In the genomic region with DNA sequence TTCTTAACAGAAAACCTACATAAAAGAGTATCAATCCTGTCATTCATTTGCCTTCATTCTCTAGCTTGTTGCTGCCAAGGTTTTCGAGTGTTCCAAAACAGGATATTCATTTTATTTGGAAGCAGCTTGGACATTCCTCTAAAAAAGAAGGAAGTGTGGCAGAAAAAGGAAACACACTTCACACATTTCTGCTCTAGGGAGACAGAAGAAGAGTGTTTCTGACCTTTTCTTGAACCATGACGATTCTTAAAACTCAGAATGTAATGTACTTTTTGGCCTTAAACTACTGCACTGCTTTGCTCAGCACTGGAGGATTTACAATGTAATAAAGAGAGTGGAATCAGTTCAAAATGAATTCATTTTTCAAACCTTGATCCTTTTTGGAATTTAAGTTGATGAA, we compare ENCODE assay signal across 15 cellular contexts.
DNase-seq lines count a peak whose midpoint lies in the region; ATAC-seq and TF ChIP-seq lines count a peak whose summit lies in the region.
"Had no signal": no experiment of that assay in that cellular context is flagged by ENCODE, and none has a peak within 500 bp of the region (broad histone marks: within the 10 kb centered on the region; RNA-seq: fewer than 3 reads in every experiment).

No MANE protein-coding gene starts in this region.

- peaks cover 0 to 6% (median 0%) of the 10 kb centered on the region in 7 donors for H3K9me3 Mint-ChIP-seq in CD14-positive monocyte
- H3K9me3 Mint-ChIP-seq: stimulated activated memory B cell treated with anti-CD40 and anti-IgM and Interleukin-4, amounts not matched to agents 10 μg/mL and 1 μg/mL and 100 μg/mL, for 72 hours had no signal

- TF ChIP-seq CTCF in right lobe of liver (IDR thresholded peaks at IDR 0.05) (no peak), CD14-positive monocyte (IDR thresholded peaks at IDR 0.05) (no peak)

- H3K4me1 ChIP-seq in HUES64 (ENCODE audit: insufficient read depth, low read length), result peaks cover 73% of the 10 kb centered on the region
- no peaks in the 10 kb centered on the region for H3K4me1 ChIP-seq in right lobe of liver
- peaks cover 2 to 33% (median 28%) of the 10 kb centered on the region in 5 donors for H3K4me1 ChIP-seq in subcutaneous abdominal adipose tissue (ENCODE audit: control insufficient read depth in 5 of 5, insufficient read depth in 5 of 5, low read length in 5 of 5)

- H3K9me3 ChIP-seq in HUES64 (ENCODE audit: insufficient read depth, low read depth, low read length) (no peaks in the 10 kb centered on the region), right lobe of liver (no peaks in the 10 kb centered on the region), subcutaneous abdominal adipose tissue (ENCODE audit: control insufficient read depth in 5 of 5, low read length in 5 of 5) (no peaks in the 10 kb centered on the region)

- no peak overlapping the region for H3K4me3 Mint-ChIP-seq in CD14-positive monocyte
- H3K4me3 Mint-ChIP-seq: CD4-positive, CD25-positive, alpha-beta regulatory T cell; central memory CD8-positive, alpha-beta T cell; stimulated activated memory B cell treated with anti-CD40 and anti-IgM and Interleukin-4, amounts not matched to agents 10 μg/mL and 1 μg/mL and 100 μg/mL, for 72 hours had no signal

- no peak overlapping the region for H3K27ac Mint-ChIP-seq in CD14-positive monocyte
- H3K27ac Mint-ChIP-seq: CD4-positive, CD25-positive, alpha-beta regulatory T cell; stimulated activated memory B cell treated with anti-CD40 and anti-IgM and Interleukin-4, amounts not matched to agents 10 μg/mL and 1 μg/mL and 100 μg/mL, for 72 hours had no signal

- H3K36me3 Mint-ChIP-seq in CD14-positive monocyte, result no peaks in the 10 kb centered on the region
- H3K36me3 Mint-ChIP-seq: CD4-positive, CD25-positive, alpha-beta regulatory T cell; stimulated activated memory B cell treated with anti-CD40 and anti-IgM and Interleukin-4, amounts not matched to agents 10 μg/mL and 1 μg/mL and 100 μg/mL, for 72 hours had no signal

- H3K27me3 ChIP-seq in HUES64 (ENCODE audit: insufficient read depth, low read length) (no peaks in the 10 kb centered on the region), right lobe of liver (no peaks in the 10 kb centered on the region), subcutaneous abdominal adipose tissue (ENCODE audit: control insufficient read depth in 5 of 5, insufficient read depth in 4 of 5, low read length in 5 of 5) (no peaks in the 10 kb centered on the region)

- WGBS in HUES64, result 95% methylated on average over 2 of the region's 2 CpGs
- 19% methylated on average over 2 of the region's 2 CpGs for WGBS in right lobe of liver (ENCODE audit: insufficient coverage, low coverage, low lambda C conversion rate, missing lambda C conversion rate)

- H3K9ac ChIP-seq in HUES64 (ENCODE audit: low read depth, low read length) (no peak overlapping the region), subcutaneous abdominal adipose tissue (ENCODE audit: low read length in 5 of 5) (no peak overlapping the region)

- H3K4me1 Mint-ChIP-seq in CD14-positive monocyte, result no peaks in the 10 kb centered on the region
- H3K4me1 Mint-ChIP-seq: CD4-positive, CD25-positive, alpha-beta regulatory T cell; central memory CD8-positive, alpha-beta T cell; stimulated activated memory B cell treated with anti-CD40 and anti-IgM and Interleukin-4, amounts not matched to agents 10 μg/mL and 1 μg/mL and 100 μg/mL, for 72 hours had no signal

- DNase-seq in caudate nucleus (lab: John Stamatoyannopoulos, UW), result no peak
- no peak for DNase-seq in right lobe of liver
- DNase-seq in CD14-positive monocyte (ENCODE audit: low spot score), result no peak
- DNase-seq in stimulated activated CD4-positive, alpha-beta T cell treated with anti-CD3 and anti-CD28 coated beads, Interleukin-12 subunit alpha, Interleukin-12 subunit beta, amount 100 ng/mL, for 4 hours, result no peak
- no peak for DNase-seq in NCI-H345 treated with DMSO at 0.1 percent for 48 hours (lab: John Stamatoyannopoulos, UW; ENCODE audit: unreplicated experiment)
- DNase-seq: activated naive CD4-positive, alpha-beta T cell treated with Interleukin-2 at 50 U/mL for 16 hours; CD4-positive, CD25-positive, alpha-beta regulatory T cell; NCI-H1105 treated with DMSO at 0.1 percent for 48 hours; NCI-H2227 treated with DMSO at 0.1 percent for 48 hours; SW 1271 had no signal

- no peak overlapping the region for H3K4me3 ChIP-seq in HUES64 (ENCODE audit: low read length)
- H3K4me3 ChIP-seq in right lobe of liver, result no peak overlapping the region
- no peak overlapping the region for H3K4me3 ChIP-seq in subcutaneous abdominal adipose tissue (ENCODE audit: low read depth in 1 of 5, low read length in 5 of 5)

- H3K36me3 ChIP-seq in HUES64 (ENCODE audit: insufficient read depth, low read length) (peaks cover 10% of the 10 kb centered on the region; the same call in 1 of the 2 replicates), right lobe of liver (no peaks in the 10 kb centered on the region), subcutaneous abdominal adipose tissue (ENCODE audit: control insufficient read depth in 5 of 5, insufficient read depth in 5 of 5, low read length in 5 of 5) (no peaks in the 10 kb centered on the region)

- peaks cover 0 to 2% (median 0%) of the 10 kb centered on the region in 3 donors for H3K27me3 Mint-ChIP-seq in CD14-positive monocyte (ENCODE audit: low read depth in 3 of 3)
- H3K27me3 Mint-ChIP-seq: CD4-positive, CD25-positive, alpha-beta regulatory T cell; central memory CD8-positive, alpha-beta T cell; stimulated activated memory B cell treated with anti-CD40 and anti-IgM and Interleukin-4, amounts not matched to agents 10 μg/mL and 1 μg/mL and 100 μg/mL, for 72 hours had no signal

- intact Hi-C loops in right lobe of liver (cut with DNase I), result no loop called here
- intact Hi-C loops in CD14-positive monocyte (cut with micrococcal nuclease), result no loop called here

- H3K27ac ChIP-seq in HUES64 (ENCODE audit: low read depth, low read length) (peak overlapping the region; percentile 15), caudate nucleus (ENCODE audit: low read depth, low read length) (peak overlapping the region; percentile 39), right lobe of liver (no peak overlapping the region), subcutaneous abdominal adipose tissue (ENCODE audit: low read depth, low read length) (peak overlapping the region; percentile 67)

- peak; percentile 17 to 46 (median 33) for ATAC-seq in right lobe of liver
- ATAC-seq: esophagus mucosa; stimulated activated memory B cell treated with anti-CD40 and anti-IgM and Interleukin-4, amounts not matched to agents 10 μg/mL and 1 μg/mL and 100 μg/mL, for 72 hours had no signal

- TF ChIP-seq POLR2A in right lobe of liver (IDR thresholded peaks at IDR 0.05), result no peak

Comparison
In these comparisons a context has a peak if more than half of its experiments do, and no peak if none do; other contexts are left out.
1. H3K27ac ChIP-seq: peak in HUES64 (single experiment), caudate nucleus (single experiment) and subcutaneous abdominal adipose tissue (single experiment); none in right lobe of liver (0 of 3).